8 cellular contexts compared by ENCODE assay signal in the genomic region with DNA sequence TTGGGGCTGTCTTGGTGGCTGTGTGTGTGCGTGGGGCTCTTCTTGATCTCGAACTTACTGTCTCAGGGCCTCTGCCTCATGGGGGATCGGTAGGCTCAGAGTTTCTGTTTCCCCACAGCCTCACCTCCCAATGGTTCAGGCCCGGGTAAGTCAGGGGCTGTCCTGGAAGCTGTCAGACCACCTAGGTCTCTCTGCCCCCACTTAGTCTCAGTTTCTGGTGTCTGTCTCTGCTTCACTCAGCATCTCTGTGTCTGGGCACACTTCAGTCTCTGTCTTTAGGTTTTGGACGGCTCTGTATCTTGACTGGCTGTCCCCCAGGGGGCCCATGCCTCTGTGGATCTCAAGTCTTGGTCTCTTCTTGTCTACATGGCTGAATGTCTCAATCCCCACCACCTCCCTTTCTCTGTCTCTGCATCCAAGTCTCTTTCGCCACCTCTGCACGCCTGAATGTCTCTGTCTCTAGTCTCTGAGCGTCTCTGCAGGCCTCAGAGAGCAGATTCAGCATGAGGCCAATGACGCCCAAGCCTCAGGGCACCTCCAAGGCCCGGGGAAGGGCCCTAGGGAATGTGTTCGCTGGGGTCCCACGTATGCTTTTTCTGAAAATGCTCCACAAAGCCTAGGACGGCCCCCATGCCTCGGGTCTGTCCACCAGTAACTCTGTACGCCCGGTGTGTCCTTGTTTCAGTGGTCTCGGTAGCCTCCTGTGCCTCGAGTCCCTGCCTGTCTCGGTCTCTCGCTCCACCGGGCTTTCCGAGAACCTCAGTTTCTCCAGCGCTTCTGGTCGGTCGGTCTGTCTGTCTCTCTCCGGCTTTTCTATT. TPM values are rescaled to one million over a fixed set of nuclear protein-coding genes. Genes with fewer than 3 reads are reported as not detected.
DNase-seq lines count a peak whose midpoint lies in the region; ATAC-seq, FAIRE-seq and TF ChIP-seq lines count a peak whose summit lies in the region.

No MANE protein-coding gene starts in this region.

- no peaks in the 10 kb centered on the region for H3K36me3 ChIP-seq in esophagus (ENCODE audit: control insufficient read depth in 2 of 2, insufficient read depth in 2 of 2, low read length in 1 of 2)
- no peaks in the 10 kb centered on the region for H3K36me3 ChIP-seq in ovary

- FAIRE-seq in frontal cortex (lab: Jason Lieb, UNC) = no peak

- intact Hi-C loops in ovary (cut with DNase I) = no loop called here

- H3K4me3 ChIP-seq in esophagus (ENCODE audit: low read depth in 1 of 2, low read length in 2 of 2) = peak overlapping the region; percentile 57 to 71
- H3K4me3 ChIP-seq in ovary = peak overlapping the region; percentile 64

- peaks cover 4 to 14% of the 10 kb centered on the region in 2 donors for H3K4me1 ChIP-seq in esophagus (ENCODE audit: control insufficient read depth in 2 of 2, insufficient read depth in 2 of 2, low read length in 1 of 2)
- H3K4me1 ChIP-seq in ovary (ENCODE audit: insufficient read depth) = peaks cover 21% of the 10 kb centered on the region

- DNase-seq in NCI-H146 (lab: John Stamatoyannopoulos, UW) (peak; percentile 11), NCI-H146 treated with DMSO at 0.1 percent for 48 hours (lab: John Stamatoyannopoulos, UW; ENCODE audit: unreplicated experiment) (no peak), T-cell (peak in 1 of 34 experiments; percentile 24), ovary (peak in 2 of 5 donors; percentile 33 to 45), cortex of kidney (lab: John Stamatoyannopoulos, UW) (no peak), frontal cortex (ENCODE audit: low spot score in 2 of 2) (no peak)

- H3K4me1 Mint-ChIP-seq in T-cell = peaks cover 24 to 55% (median 53%) of the 10 kb centered on the region in 3 donors

- 4 to 10% methylated on average over 26 of the region's 26 CpGs for WGBS in esophagus, 2 donors
- 2% methylated on average over 26 of the region's 26 CpGs for WGBS in ovary, 3 donors

- no peaks in the 10 kb centered on the region for H3K36me3 Mint-ChIP-seq in T-cell

- peak overlapping the region; percentile 68 to 86 for H3K27ac Mint-ChIP-seq in T-cell

- CTCF ChIA-PET in T-cell (lab: Charles Lee) = interaction anchor here in 1 of 2 donors (0.6 kb wide), 1 partner anchor 237 kb away, joined by 7 read pairs; no protein-coding TSS in a partner anchor

- H3K27ac ChIP-seq in esophagus (ENCODE audit: low read depth in 2 of 2, low read length in 1 of 2) (peak overlapping the region; percentile 77 to 79), ovary (peak overlapping the region; percentile 44 to 65)

- H3K9me3 Mint-ChIP-seq in T-cell = no peaks in the 10 kb centered on the region

- POLR2A ChIA-PET in T-cell (lab: Charles Lee) = no interaction called here

- no peaks in the 10 kb centered on the region for H3K9me3 ChIP-seq in esophagus (ENCODE audit: control insufficient read depth in 2 of 2, insufficient read depth in 1 of 2, low read depth in 1 of 2, low read length in 1 of 2)
- H3K9me3 ChIP-seq in ovary = no peaks in the 10 kb centered on the region

- no peak for TF ChIP-seq EP300 in ovary (IDR thresholded peaks at IDR 0.05)

- no peak for TF ChIP-seq POLR2A in ovary (IDR thresholded peaks at IDR 0.05)

- no peak for TF ChIP-seq CTCF in ovary (IDR thresholded peaks at IDR 0.05)

- peak overlapping the region; percentile 76 to 83 (median 77) for H3K4me3 Mint-ChIP-seq in T-cell

- peaks cover 0 to 3% of the 10 kb centered on the region in 2 donors for H3K27me3 Mint-ChIP-seq in T-cell

- peak; percentile 9 to 43 (median 16) for ATAC-seq in T-cell (replicated peaks in 1 of 4)
- ATAC-seq in HG02678 (IDR thresholded peaks at IDR 0.05; ENCODE audit: unreplicated experiment) = no peak

- H3K27me3 ChIP-seq in esophagus (ENCODE audit: control insufficient read depth in 1 of 2, insufficient read depth in 2 of 2, low read length in 2 of 2) (no peaks in the 10 kb centered on the region), ovary (no peaks in the 10 kb centered on the region)

RNA-seq across cellular contexts. Expression of gene FHL3, which starts 0.8 kb away (rescaled TPM):
- total RNA-seq in T-cell (10 to 100 TPM in 2 of 5 donors, 1 to 10 TPM in 3; 4.1 to 19.3 (median 8.1) TPM), ovary (10 to 100 TPM; 19.4 to 63.3 (median 40.4) TPM), frontal cortex (4.9 TPM)
- polyA plus RNA-seq in esophagus (10 to 100 TPM in 1 of 2 donors, 1 to 10 TPM in 1; 8.3 to 13.7 TPM), ovary (10 to 100 TPM; 13.9 to 28.8 TPM)

RNA-seq across cellular contexts. Expression of gene UTP11, which starts 8.0 kb away (rescaled TPM):
- total RNA-seq in T-cell = 10 to 100 TPM in 3 of 5 donors, 1 to 10 TPM in 2; 8.5 to 18.3 (median 15.9) TPM
- polyA plus RNA-seq in esophagus = 10 to 100 TPM; 16.3 to 32.0 TPM
- total RNA-seq in ovary = 10 to 100 TPM; 17.4 to 38.5 (median 29.7) TPM
- polyA plus RNA-seq in ovary = 10 to 100 TPM; 20.9 to 35.1 TPM
- 49.7 TPM for total RNA-seq in frontal cortex

RNA-seq across cellular contexts. Expression of gene SF3A3, which starts 14.7 kb away (rescaled TPM):
- total RNA-seq in T-cell (10 to 100 TPM; 45.2 to 69.9 (median 53.0) TPM), ovary (10 to 100 TPM; 29.0 to 62.5 (median 44.3) TPM), frontal cortex (69.3 TPM)
- polyA plus RNA-seq in esophagus (10 to 100 TPM; 10.6 to 21.4 TPM), ovary (100 to 1,000 TPM in 1 of 2 donors, 10 to 100 TPM in 1; 27.4 to 110 TPM)

RNA-seq across cellular contexts. Expression of gene POU3F1, which starts 42.1 kb away (rescaled TPM):
- total RNA-seq in T-cell = under 1 TPM; 0.28 to 0.72 (median 0.64) TPM
- polyA plus RNA-seq in esophagus = 1 to 10 TPM in 1 of 2 donors, under 1 TPM in 1; 0.22 to 1.4 TPM
- under 1 TPM in 4 of 7 donors, not detected in 3; 0.10 to 0.53 (median 0.33) TPM for total RNA-seq in ovary
- polyA plus RNA-seq in ovary = under 1 TPM in 1 of 2 donors, not detected in 1; 0.04 TPM
- total RNA-seq in frontal cortex = 9.4 TPM

RNA-seq across cellular contexts. Expression of gene INPP5B, which starts 57.6 kb away (rescaled TPM):
- total RNA-seq in T-cell (10 to 100 TPM; 27.9 to 35.8 (median 30.9) TPM), ovary (10 to 100 TPM; 23.2 to 68.5 (median 33.7) TPM), frontal cortex (13.9 TPM)
- polyA plus RNA-seq in esophagus (1 to 10 TPM; 4.4 to 7.4 TPM), ovary (10 to 100 TPM; 23.2 to 30.3 TPM)
